In genomic region chr17:61407211-61407911, GRCh38 we compare ENCODE assay signal across 17 cellular contexts. TPM values are rescaled to one million over a fixed set of nuclear protein-coding genes. Genes with fewer than 3 reads are reported as not detected.
DNase-seq lines count a peak whose midpoint lies in the region; ATAC-seq, FAIRE-seq and TF ChIP-seq lines count a peak whose summit lies in the region.
"Had no signal": no experiment of that assay in that cellular context is flagged by ENCODE, and none has a peak within 500 bp of the region (broad histone marks: within the 10 kb centered on the region; RNA-seq: fewer than 3 reads in every experiment).

No MANE protein-coding gene starts in this region.

- H3K4me1 ChIP-seq in GM12878 (ENCODE audit: control insufficient read depth, insufficient read depth, low read length) (peaks cover 4% of the 10 kb centered on the region; the same call in 1 of the 2 replicates), thyroid gland (peaks cover 16 to 81% of the 10 kb centered on the region in 2 donors), colonic mucosa (peaks cover 5% of the 10 kb centered on the region)

- no peaks in the 10 kb centered on the region for H3K9me3 Mint-ChIP-seq in activated CD4-positive, alpha-beta T cell treated with anti-CD3 and anti-CD28 coated beads for 36 hours (ENCODE audit: low read depth)
- H3K9me3 Mint-ChIP-seq: CD8-positive, alpha-beta memory T cell; stimulated activated naive CD8-positive, alpha-beta T cell treated with anti-CD3 and anti-CD28 coated beads, Interleukin-15, Interleukin-2, amounts not matched to agents 100 ng/mL and 50 ng/mL, for 24 hours had no signal

- H3K79me2 ChIP-seq in GM12878 (ENCODE audit: control insufficient read depth, insufficient read depth, low read length) = no peaks in the 10 kb centered on the region

- SMC1A ChIA-PET in GM12878 (lab: Charles Lee; ENCODE audit: uncharacterized antibody, unreplicated experiment) = no interaction called here

- H3K36me3 ChIP-seq in GM12878 (ENCODE audit: control insufficient read depth in 2 of 2, insufficient read depth in 2 of 2, low read length in 1 of 2) (no peaks in the 10 kb centered on the region), thyroid gland (peaks cover 8 to 22% of the 10 kb centered on the region in 2 donors), colonic mucosa (no peaks in the 10 kb centered on the region)

- POLR2A ChIA-PET in GM12878 (lab: Charles Lee) = no interaction called here
- POLR2A ChIA-PET in activated CD4-positive, alpha-beta T cell treated with anti-CD3 and anti-CD28 coated beads for 36 hours (lab: Charles Lee) = interaction anchor here (0.7 kb wide), 1 partner anchor 9 kb away, joined by 3 read pairs; no protein-coding TSS in a partner anchor

- no peak for TF ChIP-seq POLR2A in GM12878 (IDR thresholded peaks at IDR 0.05; ENCODE audit: low read depth, low read length)
- TF ChIP-seq POLR2A in thyroid gland (IDR thresholded peaks at IDR 0.05) = no peak

- ATAC-seq in GM12878 = no peak
- no peak for ATAC-seq in activated CD4-positive, alpha-beta T cell treated with anti-CD3 and anti-CD28 coated beads for 36 hours
- no peak for ATAC-seq in HG03520 (IDR thresholded peaks at IDR 0.05; ENCODE audit: unreplicated experiment)
- ATAC-seq: HCT116 had no signal

- H3K27ac ChIP-seq in GM12878 (ENCODE audit: control insufficient read depth, insufficient read depth) (no peak overlapping the region), thyroid gland (peak overlapping the region in 2 of 3 donors; percentile 38 to 79), colonic mucosa (no peak overlapping the region)

- no peak overlapping the region for H2AFZ ChIP-seq in GM12878 (ENCODE audit: control insufficient read depth, low read depth, low read length)

- no peak overlapping the region for H3K27ac Mint-ChIP-seq in activated CD4-positive, alpha-beta T cell treated with anti-CD3 and anti-CD28 coated beads for 36 hours
- H3K27ac Mint-ChIP-seq: CD8-positive, alpha-beta memory T cell; memory B cell; stimulated activated naive CD8-positive, alpha-beta T cell treated with anti-CD3 and anti-CD28 coated beads, Interleukin-15, Interleukin-2, amounts not matched to agents 100 ng/mL and 50 ng/mL, for 24 hours had no signal

- WGBS in GM12878 (ENCODE audit: insufficient coverage, insufficient replicate concordance, low lambda C conversion rate, missing lambda C conversion rate) = 5% methylated on average over 6 of the region's 6 CpGs
- 47 to 81% methylated on average over 5 to 6 of the region's 6 CpGs for WGBS in thyroid gland, 2 donors

- H3K4me2 ChIP-seq in GM12878 (ENCODE audit: control insufficient read depth, insufficient read depth) = no peak overlapping the region

- H4K20me1 ChIP-seq in GM12878 (ENCODE audit: control insufficient read depth, insufficient read depth) = no peaks in the 10 kb centered on the region

- no peak for TF ChIP-seq EP300 in GM12878 (IDR thresholded peaks at IDR 0.05; ENCODE audit: borderline replicate concordance in 1 of 2, control insufficient read depth in 1 of 2, low read depth in 2 of 2, low read length in 2 of 2)

- RAD21 ChIA-PET in GM12878 (lab: Charles Lee; ENCODE audit: unreplicated experiment) = no interaction called here

- CTCF ChIA-PET in GM12878 (lab: Yijun Ruan, JAX) = interaction anchor here (1.2 kb wide), 1 partner anchor 436 kb away, joined by 3 read pairs; no protein-coding TSS in a partner anchor
- CTCF ChIA-PET in activated CD4-positive, alpha-beta T cell treated with anti-CD3 and anti-CD28 coated beads for 36 hours (lab: Charles Lee) = interaction anchor here (1.2 to 1.9 kb wide), 2 partner anchors 13 to 47 kb away, joined by 3 to 6 read pairs; no protein-coding TSS in a partner anchor

- TF ChIP-seq CTCF in GM12878 (IDR thresholded peaks at IDR 0.05 in 2 of 3, conservative IDR thresholded peaks at IDR 0.05 in 1 of 3; ENCODE audit: control insufficient read depth in 2 of 3, extremely low read depth in 1 of 3, insufficient read depth in 1 of 3, low read depth in 3 of 3, low read length in 3 of 3) (no peak), thyroid gland (IDR thresholded peaks at IDR 0.05) (no peak), colonic mucosa (IDR thresholded peaks at IDR 0.05) (no peak)

- FAIRE-seq in GM12878 (lab: Jason Lieb, UNC) = no peak

- H3K27me3 Mint-ChIP-seq in activated CD4-positive, alpha-beta T cell treated with anti-CD3 and anti-CD28 coated beads for 36 hours = peaks cover 59% of the 10 kb centered on the region

- intact Hi-C loops in GM12878 (cut with micrococcal nuclease; ENCODE audit: unreplicated experiment) (no loop called here), thyroid gland (cut with DNase I) (no loop called here), colonic mucosa (cut with DNase I) (no loop called here)
- intact Hi-C loops in activated CD4-positive, alpha-beta T cell treated with anti-CD3 and anti-CD28 coated beads for 36 hours (cut with DNase I, micrococcal nuclease) = no loop called here

- BruUV-seq in GM12878 (replicated peaks; lab: Mats Ljungman, UMichigan) = no TSS peak

- H3K9me3 ChIP-seq in GM12878 (replicated peaks; ENCODE audit: control insufficient read depth, insufficient read depth, low read length) = no peaks in the 10 kb centered on the region; the same call in 2 of the 3 replicates
- H3K9me3 ChIP-seq in thyroid gland = no peaks in the 10 kb centered on the region
- no peaks in the 10 kb centered on the region for H3K9me3 ChIP-seq in colonic mucosa

- TF ChIP-seq RAD21 in GM12878 (IDR thresholded peaks at IDR 0.05; ENCODE audit: insufficient read depth, low read depth, low read length) = no peak

- DNase-seq in HK-2 (ENCODE audit: unreplicated experiment) (peak; percentile 1), GM12878 (ENCODE audit: low read depth, low spot score) (no peak), kidney tubule cell (ENCODE audit: low spot score) (peak; percentile 33), thyroid gland (no peak), colonic mucosa (no peak)
- no peak for DNase-seq in activated CD4-positive, alpha-beta T cell treated with anti-CD3 and anti-CD28 coated beads for 36 hours
- DNase-seq: amygdala; effector CD8-positive, alpha-beta T cell; NCI-H1417 treated with DMSO at 0.1 percent for 48 hours; NCI-H526 treated with DMSO at 0.1 percent for 48 hours; stimulated activated CD4-positive, alpha-beta T cell treated with anti-CD3 and anti-CD28 coated beads, Interleukin-2, amount 100 ng/mL, for 48 hours had no signal

- peaks cover 32% of the 10 kb centered on the region for H3K4me1 Mint-ChIP-seq in activated CD4-positive, alpha-beta T cell treated with anti-CD3 and anti-CD28 coated beads for 36 hours

- in situ Hi-C loops in GM12878 (cut with MboI) = no loop called here

- no peak overlapping the region for H3K4me3 Mint-ChIP-seq in activated CD4-positive, alpha-beta T cell treated with anti-CD3 and anti-CD28 coated beads for 36 hours
- H3K4me3 Mint-ChIP-seq: memory B cell; stimulated activated naive CD8-positive, alpha-beta T cell treated with anti-CD3 and anti-CD28 coated beads, Interleukin-15, Interleukin-2, amounts not matched to agents 100 ng/mL and 50 ng/mL, for 24 hours had no signal

- H3K4me3 ChIP-seq in GM12878 (no peak overlapping the region), thyroid gland (replicated peaks in 1 of 3) (no peak overlapping the region), colonic mucosa (no peak overlapping the region)

- no peak overlapping the region for H3K9ac ChIP-seq in GM12878 (ENCODE audit: control insufficient read depth, insufficient read depth, low read length)
- H3K9ac ChIP-seq in colonic mucosa (ENCODE audit: low read depth in 2 of 2, low read length in 2 of 2) = peak overlapping the region in 1 of 2 donors; percentile 1

- peaks cover 35 to 47% of the 10 kb centered on the region in 2 experiments for H3K27me3 ChIP-seq in GM12878 (replicated peaks in 1 of 2; ENCODE audit: control insufficient read depth in 2 of 2, insufficient read depth in 2 of 2, low read length in 1 of 2)
- peaks cover 17% of the 10 kb centered on the region for H3K27me3 ChIP-seq in thyroid gland
- H3K27me3 ChIP-seq in colonic mucosa = peaks cover 78% of the 10 kb centered on the region

- H3K36me3 Mint-ChIP-seq in activated CD4-positive, alpha-beta T cell treated with anti-CD3 and anti-CD28 coated beads for 36 hours (ENCODE audit: low read depth) = no peaks in the 10 kb centered on the region
- H3K36me3 Mint-ChIP-seq: CD8-positive, alpha-beta memory T cell had no signal

RNA-seq across cellular contexts. Expression of gene TBX2, which starts 7.7 kb away (rescaled TPM):
- total RNA-seq in GM12878 (2013; cell fraction: nucleolus; rRNA removed) = not detected in 2 replicates
- not detected in 2 replicates for total RNA-seq in GM12878 (2014; rRNA removed)
- not detected in 2 replicates for total RNA-seq in GM12878 (2014; rRNA removed; fragmentation: Illumina TruSeq; extraction: Trizol)
- 0.11 and 0.13 TPM in 2 replicates for total RNA-seq in GM12878 (2021)
- polyA plus RNA-seq in GM12878 (2011; ENCODE audit: low read depth) = not detected
- polyA plus RNA-seq in GM12878 (2011; rRNA removed) = not detected in 2 replicates
- polyA plus RNA-seq in GM12878 (2011; cell fraction: cytosol; rRNA removed) = not detected in 2 replicates
- not detected in 2 replicates for polyA plus RNA-seq in GM12878 (2011; cell fraction: nucleus; rRNA removed)
- polyA plus RNA-seq in GM12878 (2012) = not detected in 2 replicates
- polyA plus RNA-seq in GM12878 (2014; fragmentation: Illumina TruSeq; extraction: Trizol) = not detected in 2 replicates
- not detected for polyA plus RNA-seq in GM12878 (2014; fragmentation: Nextera tagmentation; extraction: Ambion mirVana)
- not detected in 2 replicates for polyA plus RNA-seq in GM12878 (2014; rRNA removed)
- not detected for polyA plus RNA-seq in GM12878 (2016; fragmentation: Nextera tagmentation; extraction: Ambion mirVana)
- polyA minus RNA-seq in GM12878 (2011; rRNA and poly(A)+ RNA removed) = not detected in 2 replicates
- polyA minus RNA-seq in GM12878 (2011; cell fraction: cytosol; rRNA and poly(A)+ RNA removed) = not detected in 2 replicates
- polyA minus RNA-seq in GM12878 (2011; cell fraction: nucleus; rRNA and poly(A)+ RNA removed) = not detected in 2 replicates
- total RNA-seq in thyroid gland = 10 to 100 TPM in 2 of 4 donors, 1 to 10 TPM in 2; 5.3 to 20.2 (median 11.0) TPM
- total RNA-seq in activated CD4-positive, alpha-beta T cell treated with anti-CD3 and anti-CD28 coated beads for 36 hours = not detected
- total RNA-seq in colonic mucosa = 1 to 10 TPM; 5.0 to 5.3 TPM
- polyA plus RNA-seq: CD8-positive, alpha-beta memory T cell had no signal

RNA-seq across cellular contexts. Expression of gene TBX4, which starts 44.9 kb away (rescaled TPM):
- total RNA-seq in GM12878 (2013; cell fraction: nucleolus; rRNA removed) = not detected in 2 replicates
- total RNA-seq in GM12878 (2014; rRNA removed) (not detected in 2 replicates), GM12878 (2014; rRNA removed; fragmentation: Illumina TruSeq; extraction: Trizol) (not detected in 2 replicates), GM12878 (2021) (not detected in 2 replicates), thyroid gland (under 1 TPM in 1 of 4 donors, not detected in 3; 0.54 TPM), colonic mucosa (not detected)
- polyA plus RNA-seq in GM12878 (2011; ENCODE audit: low read depth) = not detected
- polyA plus RNA-seq in GM12878 (2011; rRNA removed) (not detected in 2 replicates), GM12878 (2014; fragmentation: Illumina TruSeq; extraction: Trizol) (0.01 TPM in 1 of 2 replicates, not detected in the other), GM12878 (2014; fragmentation: Nextera tagmentation; extraction: Ambion mirVana) (not detected), GM12878 (2014; rRNA removed) (not detected in 2 replicates), GM12878 (2016; fragmentation: Nextera tagmentation; extraction: Ambion mirVana) (not detected)
- polyA plus RNA-seq in GM12878 (2011; cell fraction: cytosol; rRNA removed) = 0.03 TPM in 1 of 2 replicates, not detected in the other
- polyA plus RNA-seq in GM12878 (2011; cell fraction: nucleus; rRNA removed) = 0.06 TPM in 1 of 2 replicates, not detected in the other
- polyA plus RNA-seq in GM12878 (2012) = 0.07 TPM in 1 of 2 replicates, not detected in the other
- polyA minus RNA-seq in GM12878 (2011; rRNA and poly(A)+ RNA removed) = 0.15 TPM in 1 of 2 replicates, not detected in the other
- not detected in 2 replicates for polyA minus RNA-seq in GM12878 (2011; cell fraction: cytosol; rRNA and poly(A)+ RNA removed)
- polyA minus RNA-seq in GM12878 (2011; cell fraction: nucleus; rRNA and poly(A)+ RNA removed) = not detected in 2 replicates
- not detected for total RNA-seq in activated CD4-positive, alpha-beta T cell treated with anti-CD3 and anti-CD28 coated beads for 36 hours
- total RNA-seq: CD8-positive, alpha-beta memory T cell; RPMI7951 had no signal
- polyA plus RNA-seq: CD8-positive, alpha-beta memory T cell had no signal

Comparison
In these comparisons a context has a peak if more than half of its experiments do, and no peak if none do; other contexts are left out.
1. DNase-seq: peak in HK-2 (single experiment) and kidney tubule cell (single experiment); none in GM12878 (single experiment), thyroid gland (0 of 2), activated CD4-positive, alpha-beta T cell treated with anti-CD3 and anti-CD28 coated beads for 36 hours (single experiment) and colonic mucosa (single experiment).
2. H3K27ac ChIP-seq: peak in thyroid gland (2 of 3); none in GM12878 (single experiment) and colonic mucosa (single experiment).
3. RNA of gene TBX2, which starts 7.7 kb away (total RNA-seq): 5.3 to 20.2 TPM in thyroid gland and 5.0 to 5.3 TPM in colonic mucosa; 0.11 to 0.13 TPM in GM12878 and not detected in activated CD4-positive, alpha-beta T cell treated with anti-CD3 and anti-CD28 coated beads for 36 hours; every median in the first group is over 4 times any median in the second.